In the genomic region with DNA sequence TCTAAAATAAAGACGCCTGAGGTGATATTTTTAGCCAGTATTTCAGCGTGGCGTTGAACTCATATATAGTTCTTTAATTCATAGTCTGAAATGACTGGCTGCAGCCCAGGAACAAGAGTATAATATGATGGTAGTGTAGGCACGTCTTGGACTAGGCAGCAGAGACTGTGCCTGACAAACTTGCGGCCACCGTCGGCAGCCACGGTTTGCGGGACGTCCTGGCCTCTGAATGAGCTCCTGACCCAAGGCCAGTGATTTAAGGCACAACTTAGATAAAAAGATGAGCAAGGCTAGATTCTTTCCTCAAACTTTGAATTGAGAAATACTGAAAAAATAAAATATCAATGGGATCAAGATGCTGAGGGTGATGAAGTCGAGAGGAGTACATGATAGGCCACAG, we compare ENCODE assay signal across 22 cellular contexts.
"Had no signal": no experiment of that assay in that cellular context is flagged by ENCODE, and none has a peak within 500 bp of the region (broad histone marks: within the 10 kb centered on the region; RNA-seq: fewer than 3 reads in every experiment).

No MANE protein-coding gene starts in this region.

- DNase-seq: colonic mucosa; dermis blood vessel endothelial cell; dorsolateral prefrontal cortex; effector CD4-positive, alpha-beta T cell; effector memory CD4-positive, alpha-beta T cell; erythroblast; esophagus squamous epithelium; foreskin fibroblast; head of caudate nucleus; heart right ventricle; hippocampal formation; left cardiac atrium; left ventricle myocardium superior; lower lobe of right lung; mesenchymal stem cell; mucosa of descending colon; naive B cell had no signal

- ATAC-seq: esophagus mucosa, gastroesophageal sphincter, heart right ventricle, left cardiac atrium, left lung, left ventricle myocardium superior, lower lobe of right lung, mucosa of descending colon had no signal

- H3K9me3 Mint-ChIP-seq: mesothelial cell of epicardium, naive B cell had no signal

- H3K27ac Mint-ChIP-seq: mesothelial cell of epicardium had no signal

- H3K4me1 ChIP-seq: colonic mucosa, esophagus squamous epithelium, gastroesophageal sphincter, left lung had no signal

- H3K36me3 ChIP-seq: colonic mucosa, esophagus squamous epithelium, gastroesophageal sphincter had no signal

- H3K4me3 Mint-ChIP-seq: mesothelial cell of epicardium had no signal

- H3K9me3 ChIP-seq: colonic mucosa, esophagus squamous epithelium, gastroesophageal sphincter, heart right ventricle, left lung, lower lobe of right lung, mucosa of descending colon had no signal

- H3K27me3 Mint-ChIP-seq: naive B cell had no signal

- H3K27me3 ChIP-seq: colonic mucosa, dorsolateral prefrontal cortex, esophagus squamous epithelium, gastroesophageal sphincter, heart right ventricle, left lung had no signal

- H3K4me3 ChIP-seq: colonic mucosa, dorsolateral prefrontal cortex, esophagus squamous epithelium, gastroesophageal sphincter, heart right ventricle, left lung, lower lobe of right lung, mucosa of descending colon had no signal

- H3K27ac ChIP-seq: colonic mucosa, dorsolateral prefrontal cortex, epithelial cell of prostate, esophagus squamous epithelium, gastroesophageal sphincter, heart right ventricle, left lung, lower lobe of right lung had no signal
